Comparison of ENCODE assay signal across 1 cellular context in the genomic region with DNA sequence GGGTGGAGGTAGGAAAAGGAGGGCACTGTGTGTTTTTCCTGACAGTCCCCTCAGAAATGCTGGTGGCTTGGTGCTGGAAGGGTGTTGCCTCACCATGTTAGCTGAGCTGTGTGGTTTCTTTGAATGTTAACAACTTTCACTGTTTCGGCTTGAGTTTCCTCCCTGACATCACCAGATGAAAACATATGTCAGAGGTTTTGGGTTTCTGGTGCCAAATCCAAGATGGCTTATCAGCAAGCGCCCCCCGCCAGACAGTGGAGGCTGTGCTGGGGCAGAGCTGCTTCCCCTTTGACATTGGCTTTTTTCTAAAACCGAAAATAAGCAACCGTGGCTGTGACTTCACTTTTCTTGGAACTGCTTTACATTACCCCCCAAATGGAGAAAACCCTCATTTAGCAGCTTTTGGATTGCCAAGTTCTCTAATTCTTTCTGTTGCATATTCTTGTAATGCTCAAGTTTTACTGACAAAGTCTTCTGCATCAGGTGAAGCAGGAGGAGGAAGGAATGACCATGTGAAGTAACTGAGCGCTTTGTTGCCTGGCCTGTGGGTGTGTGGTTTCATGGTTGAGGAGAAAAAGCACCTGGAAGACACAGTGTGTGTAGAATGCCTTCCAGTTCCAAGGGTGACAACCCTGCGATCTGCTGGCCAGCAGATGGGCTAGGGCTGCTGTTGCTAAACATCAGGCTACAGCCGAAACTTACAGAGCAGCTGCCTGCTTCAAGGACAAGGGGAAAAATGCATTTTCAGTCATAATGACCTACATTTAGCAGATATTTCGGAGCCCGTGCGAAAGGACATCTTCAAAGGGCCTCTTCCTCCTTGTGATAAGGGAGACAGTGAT.
TF ChIP-seq lines count a peak whose summit lies in the region.

No MANE protein-coding gene starts in this region.

TF ChIP-seq in GM12878, 131 proteins besides CTCF, POLR2A, EP300 and RAD21 (continued from another document and continues in another):
- TF ChIP-seq, protein P1, sequence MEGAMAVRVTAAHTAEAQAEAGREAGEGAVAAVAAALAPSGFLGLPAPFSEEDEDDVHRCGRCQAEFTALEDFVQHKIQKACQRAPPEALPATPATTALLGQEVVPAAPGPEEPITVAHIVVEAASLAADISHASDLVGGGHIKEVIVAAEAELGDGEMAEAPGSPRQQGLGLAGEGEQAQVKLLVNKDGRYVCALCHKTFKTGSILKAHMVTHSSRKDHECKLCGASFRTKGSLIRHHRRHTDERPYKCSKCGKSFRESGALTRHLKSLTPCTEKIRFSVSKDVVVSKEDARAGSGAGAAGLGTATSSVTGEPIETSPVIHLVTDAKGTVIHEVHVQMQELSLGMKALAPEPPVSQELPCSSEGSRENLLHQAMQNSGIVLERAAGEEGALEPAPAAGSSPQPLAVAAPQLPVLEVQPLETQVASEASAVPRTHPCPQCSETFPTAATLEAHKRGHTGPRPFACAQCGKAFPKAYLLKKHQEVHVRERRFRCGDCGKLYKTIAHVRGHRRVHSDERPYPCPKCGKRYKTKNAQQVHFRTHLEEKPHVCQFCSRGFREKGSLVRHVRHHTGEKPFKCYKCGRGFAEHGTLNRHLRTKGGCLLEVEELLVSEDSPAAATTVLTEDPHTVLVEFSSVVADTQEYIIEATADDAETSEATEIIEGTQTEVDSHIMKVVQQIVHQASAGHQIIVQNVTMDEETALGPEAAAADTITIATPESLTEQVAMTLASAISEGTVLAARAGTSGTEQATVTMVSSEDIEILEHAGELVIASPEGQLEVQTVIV (IDR thresholded peaks at IDR 0.05; ENCODE audit: borderline replicate concordance, partially characterized antibody), result no peak
- TF ChIP-seq MYC (IDR thresholded peaks at IDR 0.05; ENCODE audit: insufficient read depth, insufficient read length, insufficient replicate concordance, low read length, severe bottlenecking) (no peak), RAD51 (IDR thresholded peaks at IDR 0.05) (peak; percentile 38; the same call in 1 of the 2 replicates), TCF7 (IDR thresholded peaks at IDR 0.05; ENCODE audit: borderline replicate concordance) (peak; percentile 52; the same call in 1 of the 2 replicates), RB1 (IDR thresholded peaks at IDR 0.05; ENCODE audit: borderline replicate concordance) (0 out of 2 replicates have a peak, but pooled peaks have one; percentile 26), ESRRA (IDR thresholded peaks at IDR 0.05; ENCODE audit: low read length) (no peak), STAT1 (conservative IDR thresholded peaks at IDR 0.05) (no peak), NR2F1 (conservative IDR thresholded peaks at IDR 0.05) (peak; percentile 80), FOS (IDR thresholded peaks at IDR 0.05; ENCODE audit: borderline replicate concordance, extremely low read depth, insufficient read length) (no peak), KDM1A (IDR thresholded peaks at IDR 0.05; ENCODE audit: borderline replicate concordance) (no peak), CHD4 (IDR thresholded peaks at IDR 0.05) (no peak), SREBF2 (IDR thresholded peaks at IDR 0.05; ENCODE audit: low read length) (no peak), MTA3 (IDR thresholded peaks at IDR 0.05; ENCODE audit: borderline replicate concordance, low read length) (no peak), TBL1XR1 (IDR thresholded peaks at IDR 0.05; ENCODE audit: low read depth, low read length) (peak; percentile 84), LARP7 (IDR thresholded peaks at IDR 0.05) (0 out of 2 replicates have a peak, but pooled peaks have one; percentile 17), MEF2A (IDR thresholded peaks at IDR 0.05; ENCODE audit: insufficient read depth, low read depth, low read length) (peak; percentile 40; the same call in 1 of the 2 replicates), BMI1 (IDR thresholded peaks at IDR 0.05; ENCODE audit: borderline replicate concordance) (no peak; the same call in 1 of the 2 replicates), CBFB (IDR thresholded peaks at IDR 0.05; ENCODE audit: low read depth) (peak; percentile 79), WRNIP1 (IDR thresholded peaks at IDR 0.05; ENCODE audit: borderline replicate concordance, low read depth, low read length) (peak; percentile 84; the same call in 1 of the 2 replicates), SREBF1 (IDR thresholded peaks at IDR 0.05; ENCODE audit: low read length) (no peak), CHD2 (IDR thresholded peaks at IDR 0.05; ENCODE audit: borderline replicate concordance, low read depth, low read length) (peak; percentile 42; the same call in 1 of the 2 replicates), ZNF622 (IDR thresholded peaks at IDR 0.05) (no peak), NR2C1 (IDR thresholded peaks at IDR 0.05) (no peak), HDGF (IDR thresholded peaks at IDR 0.05) (no peak), ZBED1 (IDR thresholded peaks at IDR 0.05; ENCODE audit: borderline replicate concordance) (peak; percentile 62; the same call in 1 of the 2 replicates), SIX5 (IDR thresholded peaks at IDR 0.05; ENCODE audit: low read depth, low read length, severe bottlenecking) (peak; percentile 16), CEBPB (IDR thresholded peaks at IDR 0.05; ENCODE audit: borderline replicate concordance in 1 of 2, low read depth in 2 of 2, low read length in 2 of 2) (0 out of 4 replicates have a peak, but pooled peaks of 1 of the 2 experiments have one; percentile 45), HDAC6 (IDR thresholded peaks at IDR 0.05; ENCODE audit: unreplicated experiment) (no peak), SUPT20H (IDR thresholded peaks at IDR 0.05; ENCODE audit: borderline replicate concordance, control insufficient read depth, low read depth, low read length) (no peak), NBN (IDR thresholded peaks at IDR 0.05) (peak; percentile 82; the same call in 1 of the 2 replicates), GABPA (IDR thresholded peaks at IDR 0.05; ENCODE audit: low read depth) (no peak), SRF (IDR thresholded peaks at IDR 0.05; ENCODE audit: low read depth in 2 of 2, low read length in 2 of 2) (peak; percentile 66 to 90), SUZ12 (IDR thresholded peaks at IDR 0.05; ENCODE audit: unreplicated experiment) (no peak), BHLHE40 (IDR thresholded peaks at IDR 0.05; ENCODE audit: borderline replicate concordance in 1 of 2, low read depth in 2 of 2, low read length in 1 of 2) (peak; percentile 56; a peak in 3 of 4 replicates), TCF12 (IDR thresholded peaks at IDR 0.05; ENCODE audit: low read depth, low read length) (peak; percentile 93), GATAD2B (conservative IDR thresholded peaks at IDR 0.05; ENCODE audit: low read depth) (no peak; the same call in 1 of the 2 replicates), RFX5 (IDR thresholded peaks at IDR 0.05; ENCODE audit: low read depth, low read length) (no peak), ZNF24 (IDR thresholded peaks at IDR 0.05) (0 out of 2 replicates have a peak, but pooled peaks have one; percentile 10), MEF2B (IDR thresholded peaks at IDR 0.05; ENCODE audit: partially characterized antibody, poor library complexity, severe bottlenecking) (peak; percentile 48)
- TF ChIP-seq, protein P2, sequence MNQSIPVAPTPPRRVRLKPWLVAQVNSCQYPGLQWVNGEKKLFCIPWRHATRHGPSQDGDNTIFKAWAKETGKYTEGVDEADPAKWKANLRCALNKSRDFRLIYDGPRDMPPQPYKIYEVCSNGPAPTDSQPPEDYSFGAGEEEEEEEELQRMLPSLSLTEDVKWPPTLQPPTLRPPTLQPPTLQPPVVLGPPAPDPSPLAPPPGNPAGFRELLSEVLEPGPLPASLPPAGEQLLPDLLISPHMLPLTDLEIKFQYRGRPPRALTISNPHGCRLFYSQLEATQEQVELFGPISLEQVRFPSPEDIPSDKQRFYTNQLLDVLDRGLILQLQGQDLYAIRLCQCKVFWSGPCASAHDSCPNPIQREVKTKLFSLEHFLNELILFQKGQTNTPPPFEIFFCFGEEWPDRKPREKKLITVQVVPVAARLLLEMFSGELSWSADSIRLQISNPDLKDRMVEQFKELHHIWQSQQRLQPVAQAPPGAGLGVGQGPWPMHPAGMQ (IDR thresholded peaks at IDR 0.05; ENCODE audit: borderline replicate concordance), result no peak
- TF ChIP-seq, protein P3, sequence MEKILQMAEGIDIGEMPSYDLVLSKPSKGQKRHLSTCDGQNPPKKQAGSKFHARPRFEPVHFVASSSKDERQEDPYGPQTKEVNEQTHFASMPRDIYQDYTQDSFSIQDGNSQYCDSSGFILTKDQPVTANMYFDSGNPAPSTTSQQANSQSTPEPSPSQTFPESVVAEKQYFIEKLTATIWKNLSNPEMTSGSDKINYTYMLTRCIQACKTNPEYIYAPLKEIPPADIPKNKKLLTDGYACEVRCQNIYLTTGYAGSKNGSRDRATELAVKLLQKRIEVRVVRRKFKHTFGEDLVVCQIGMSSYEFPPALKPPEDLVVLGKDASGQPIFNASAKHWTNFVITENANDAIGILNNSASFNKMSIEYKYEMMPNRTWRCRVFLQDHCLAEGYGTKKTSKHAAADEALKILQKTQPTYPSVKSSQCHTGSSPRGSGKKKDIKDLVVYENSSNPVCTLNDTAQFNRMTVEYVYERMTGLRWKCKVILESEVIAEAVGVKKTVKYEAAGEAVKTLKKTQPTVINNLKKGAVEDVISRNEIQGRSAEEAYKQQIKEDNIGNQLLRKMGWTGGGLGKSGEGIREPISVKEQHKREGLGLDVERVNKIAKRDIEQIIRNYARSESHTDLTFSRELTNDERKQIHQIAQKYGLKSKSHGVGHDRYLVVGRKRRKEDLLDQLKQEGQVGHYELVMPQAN (conservative IDR thresholded peaks at IDR 0.05), result 0 out of 2 replicates have a peak, but pooled peaks have one; percentile 41
- TF ChIP-seq, protein P4, sequence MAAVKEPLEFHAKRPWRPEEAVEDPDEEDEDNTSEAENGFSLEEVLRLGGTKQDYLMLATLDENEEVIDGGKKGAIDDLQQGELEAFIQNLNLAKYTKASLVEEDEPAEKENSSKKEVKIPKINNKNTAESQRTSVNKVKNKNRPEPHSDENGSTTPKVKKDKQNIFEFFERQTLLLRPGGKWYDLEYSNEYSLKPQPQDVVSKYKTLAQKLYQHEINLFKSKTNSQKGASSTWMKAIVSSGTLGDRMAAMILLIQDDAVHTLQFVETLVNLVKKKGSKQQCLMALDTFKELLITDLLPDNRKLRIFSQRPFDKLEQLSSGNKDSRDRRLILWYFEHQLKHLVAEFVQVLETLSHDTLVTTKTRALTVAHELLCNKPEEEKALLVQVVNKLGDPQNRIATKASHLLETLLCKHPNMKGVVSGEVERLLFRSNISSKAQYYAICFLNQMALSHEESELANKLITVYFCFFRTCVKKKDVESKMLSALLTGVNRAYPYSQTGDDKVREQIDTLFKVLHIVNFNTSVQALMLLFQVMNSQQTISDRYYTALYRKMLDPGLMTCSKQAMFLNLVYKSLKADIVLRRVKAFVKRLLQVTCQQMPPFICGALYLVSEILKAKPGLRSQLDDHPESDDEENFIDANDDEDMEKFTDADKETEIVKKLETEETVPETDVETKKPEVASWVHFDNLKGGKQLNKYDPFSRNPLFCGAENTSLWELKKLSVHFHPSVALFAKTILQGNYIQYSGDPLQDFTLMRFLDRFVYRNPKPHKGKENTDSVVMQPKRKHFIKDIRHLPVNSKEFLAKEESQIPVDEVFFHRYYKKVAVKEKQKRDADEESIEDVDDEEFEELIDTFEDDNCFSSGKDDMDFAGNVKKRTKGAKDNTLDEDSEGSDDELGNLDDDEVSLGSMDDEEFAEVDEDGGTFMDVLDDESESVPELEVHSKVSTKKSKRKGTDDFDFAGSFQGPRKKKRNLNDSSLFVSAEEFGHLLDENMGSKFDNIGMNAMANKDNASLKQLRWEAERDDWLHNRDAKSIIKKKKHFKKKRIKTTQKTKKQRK (IDR thresholded peaks at IDR 0.05; ENCODE audit: low read depth, low read length), result no peak
- TF ChIP-seq, protein P5, sequence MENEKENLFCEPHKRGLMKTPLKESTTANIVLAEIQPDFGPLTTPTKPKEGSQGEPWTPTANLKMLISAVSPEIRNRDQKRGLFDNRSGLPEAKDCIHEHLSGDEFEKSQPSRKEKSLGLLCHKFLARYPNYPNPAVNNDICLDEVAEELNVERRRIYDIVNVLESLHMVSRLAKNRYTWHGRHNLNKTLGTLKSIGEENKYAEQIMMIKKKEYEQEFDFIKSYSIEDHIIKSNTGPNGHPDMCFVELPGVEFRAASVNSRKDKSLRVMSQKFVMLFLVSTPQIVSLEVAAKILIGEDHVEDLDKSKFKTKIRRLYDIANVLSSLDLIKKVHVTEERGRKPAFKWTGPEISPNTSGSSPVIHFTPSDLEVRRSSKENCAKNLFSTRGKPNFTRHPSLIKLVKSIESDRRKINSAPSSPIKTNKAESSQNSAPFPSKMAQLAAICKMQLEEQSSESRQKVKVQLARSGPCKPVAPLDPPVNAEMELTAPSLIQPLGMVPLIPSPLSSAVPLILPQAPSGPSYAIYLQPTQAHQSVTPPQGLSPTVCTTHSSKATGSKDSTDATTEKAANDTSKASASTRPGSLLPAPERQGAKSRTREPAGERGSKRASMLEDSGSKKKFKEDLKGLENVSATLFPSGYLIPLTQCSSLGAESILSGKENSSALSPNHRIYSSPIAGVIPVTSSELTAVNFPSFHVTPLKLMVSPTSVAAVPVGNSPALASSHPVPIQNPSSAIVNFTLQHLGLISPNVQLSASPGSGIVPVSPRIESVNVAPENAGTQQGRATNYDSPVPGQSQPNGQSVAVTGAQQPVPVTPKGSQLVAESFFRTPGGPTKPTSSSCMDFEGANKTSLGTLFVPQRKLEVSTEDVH (IDR thresholded peaks at IDR 0.05; ENCODE audit: low read depth, partially characterized antibody), result no peak
- TF ChIP-seq, protein P6, sequence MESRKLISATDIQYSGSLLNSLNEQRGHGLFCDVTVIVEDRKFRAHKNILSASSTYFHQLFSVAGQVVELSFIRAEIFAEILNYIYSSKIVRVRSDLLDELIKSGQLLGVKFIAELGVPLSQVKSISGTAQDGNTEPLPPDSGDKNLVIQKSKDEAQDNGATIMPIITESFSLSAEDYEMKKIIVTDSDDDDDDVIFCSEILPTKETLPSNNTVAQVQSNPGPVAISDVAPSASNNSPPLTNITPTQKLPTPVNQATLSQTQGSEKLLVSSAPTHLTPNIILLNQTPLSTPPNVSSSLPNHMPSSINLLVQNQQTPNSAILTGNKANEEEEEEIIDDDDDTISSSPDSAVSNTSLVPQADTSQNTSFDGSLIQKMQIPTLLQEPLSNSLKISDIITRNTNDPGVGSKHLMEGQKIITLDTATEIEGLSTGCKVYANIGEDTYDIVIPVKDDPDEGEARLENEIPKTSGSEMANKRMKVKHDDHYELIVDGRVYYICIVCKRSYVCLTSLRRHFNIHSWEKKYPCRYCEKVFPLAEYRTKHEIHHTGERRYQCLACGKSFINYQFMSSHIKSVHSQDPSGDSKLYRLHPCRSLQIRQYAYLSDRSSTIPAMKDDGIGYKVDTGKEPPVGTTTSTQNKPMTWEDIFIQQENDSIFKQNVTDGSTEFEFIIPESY (IDR thresholded peaks at IDR 0.05), result no peak
